21 cellular contexts compared by ENCODE assay signal in the genomic region with DNA sequence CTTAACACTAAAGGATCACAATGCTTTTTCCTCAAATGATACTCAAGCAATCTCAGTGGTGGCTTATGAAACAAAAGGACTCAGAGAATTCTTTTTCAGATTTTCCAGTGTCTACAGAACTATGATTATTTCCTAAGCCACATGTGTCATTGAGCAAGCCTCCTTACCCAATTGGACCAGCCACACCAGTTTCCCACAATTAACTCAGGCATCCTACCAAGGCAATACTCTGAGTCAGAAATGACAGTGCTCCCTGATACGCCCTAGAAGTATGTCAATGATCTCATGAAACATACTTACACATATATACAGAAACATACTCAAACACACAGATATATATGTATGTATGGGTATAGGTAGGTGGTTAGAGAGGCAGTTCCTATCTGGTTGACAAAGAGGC. TPM values are rescaled to one million over a fixed set of nuclear protein-coding genes. Genes with fewer than 3 reads are reported as not detected.
DNase-seq lines count a peak whose midpoint lies in the region; TF ChIP-seq lines count a peak whose summit lies in the region.
"Had no signal": no experiment of that assay in that cellular context is flagged by ENCODE, and none has a peak within 500 bp of the region (broad histone marks: within the 10 kb centered on the region; RNA-seq: fewer than 3 reads in every experiment).

No MANE protein-coding gene starts in this region.

- H3K27ac ChIP-seq in right atrium auricular region: no peak overlapping the region
- H3K27ac ChIP-seq: heart left ventricle, prostate gland had no signal

- H3K36me3 ChIP-seq in right atrium auricular region: no peaks in the 10 kb centered on the region
- H3K36me3 ChIP-seq: heart left ventricle, prostate gland had no signal

- no peaks in the 10 kb centered on the region for H3K27me3 ChIP-seq in right atrium auricular region

- no peaks in the 10 kb centered on the region for H3K4me1 ChIP-seq in right atrium auricular region
- H3K4me1 ChIP-seq: prostate gland had no signal

- in situ Hi-C loops in ACHN (cut with HindIII; ENCODE audit: low pct_ligation_motif_present, low pct_unique_long_range_greater_than_20kb, low sequenced_read_pairs): no loop called here

- DNase-seq in ACHN (peak; percentile 50), HPDE6-E6E7 (ENCODE audit: extremely low spot score) (peak; percentile 12), amniotic epithelial cell (ENCODE audit: low read depth) (peak; percentile 79), fibroblast of the aortic adventitia (ENCODE audit: low read depth) (peak; percentile 62), right atrium auricular region (ENCODE audit: low spot score) (no peak), midbrain (lab: John Stamatoyannopoulos, UW) (no peak), AML-193 (lab: John Stamatoyannopoulos, UW) (no peak)
- DNase-seq in activated naive CD4-positive, alpha-beta T cell treated with anti-CD3 and anti-CD28 coated beads, Interleukin-2, amount 50 U/mL, for 16 hours: no peak
- DNase-seq: activated CD4-positive, alpha-beta T cell treated with anti-CD3 and anti-CD28 coated beads, Interleukin-2, amount 50 U/mL, for 1 hour; CD4-positive, alpha-beta memory T cell; DMS79; heart left ventricle; mesendoderm; NCI-H2029; NCI-H510A treated with DMSO at 0.1 percent for 48 hours; nephron progenitor cell; OCI-M1; SK-N-SH; stimulated activated naive CD8-positive, alpha-beta T cell treated with anti-CD3 and anti-CD28 coated beads, Interleukin-15, Interleukin-2, amounts not matched to agents 100 U/mL and 50 U/mL, for 24 hours had no signal

- H3K4me3 ChIP-seq in fibroblast of the aortic adventitia (ENCODE audit: low read depth, low read length): no peak overlapping the region
- no peak overlapping the region for H3K4me3 ChIP-seq in right atrium auricular region
- H3K4me3 ChIP-seq: heart left ventricle, prostate gland had no signal

- no peak for TF ChIP-seq CTCF in fibroblast of the aortic adventitia (IDR thresholded peaks at IDR 0.05; ENCODE audit: insufficient read depth, low read length)
- no peak for TF ChIP-seq CTCF in right atrium auricular region (IDR thresholded peaks at IDR 0.05)

- H3K9me3 ChIP-seq in right atrium auricular region: no peaks in the 10 kb centered on the region
- H3K9me3 ChIP-seq: heart left ventricle, prostate gland, SK-N-SH had no signal

RNA-seq across cellular contexts. Expression of gene ADAMTS3, which starts 4.8 kb away (rescaled TPM):
- 5.0 and 20.3 TPM in 2 replicates for total RNA-seq in fibroblast of the aortic adventitia (ENCODE audit: low replicate concordance)
- total RNA-seq in right atrium auricular region: 1 to 10 TPM; 1.2 to 2.8 TPM
- total RNA-seq: activated naive CD4-positive, alpha-beta T cell treated with anti-CD3 and anti-CD28 coated beads, Interleukin-2, amount 50 U/mL, for 72 hours; CD4-positive, alpha-beta memory T cell had no signal

Comparison
In these comparisons a context has a peak if more than half of its experiments do, and no peak if none do; other contexts are left out.
1. DNase-seq: peak in ACHN (single experiment), HPDE6-E6E7 (single experiment), amniotic epithelial cell (single experiment) and fibroblast of the aortic adventitia (single experiment); none in right atrium auricular region (single experiment), midbrain (single experiment), activated naive CD4-positive, alpha-beta T cell treated with anti-CD3 and anti-CD28 coated beads, Interleukin-2, amount 50 U/mL, for 16 hours (single experiment) and AML-193 (0 of 2).